Comparison of ENCODE assay signal across 12 cellular contexts in the genomic region with DNA sequence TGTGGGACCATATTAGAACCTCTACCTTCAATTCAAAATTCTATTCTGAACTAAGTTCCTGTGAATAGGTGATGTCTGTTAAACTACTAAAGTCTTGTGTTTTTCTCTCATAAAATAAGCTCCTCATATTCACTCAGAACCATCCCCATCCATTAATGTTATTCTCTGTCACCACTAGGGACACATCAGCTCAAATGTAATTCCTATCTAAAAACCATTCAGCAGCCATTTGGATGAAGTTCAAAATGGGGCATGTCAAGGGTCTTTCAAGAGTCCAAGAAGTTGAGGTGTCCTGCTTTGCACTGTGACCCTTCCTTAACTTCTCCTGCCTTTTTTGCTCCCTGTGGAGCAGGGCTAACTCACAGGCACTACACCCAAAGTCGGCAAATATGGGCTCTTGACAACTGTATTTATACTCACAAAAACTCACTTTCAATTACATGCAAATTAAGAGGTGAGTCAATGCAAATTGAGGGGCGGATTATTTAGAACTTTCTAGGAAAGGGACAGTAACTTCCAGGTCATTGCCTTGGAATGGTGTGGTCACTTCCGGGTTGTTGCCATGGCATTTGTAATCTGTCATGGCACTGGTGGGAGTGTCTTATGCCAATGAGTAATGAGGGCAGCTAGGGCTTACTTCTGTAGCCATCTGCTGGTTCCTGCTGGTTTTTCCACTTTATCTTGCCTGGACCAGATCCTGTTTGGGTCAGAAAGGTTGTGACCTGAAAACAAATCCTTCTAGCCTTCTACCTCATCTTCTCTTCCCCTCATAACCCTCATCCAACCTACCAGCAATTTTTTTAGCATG.
DNase-seq lines count a peak whose midpoint lies in the region; ATAC-seq, FAIRE-seq and TF ChIP-seq lines count a peak whose summit lies in the region.
"Had no signal": no experiment of that assay in that cellular context is flagged by ENCODE, and none has a peak within 500 bp of the region (broad histone marks: within the 10 kb centered on the region; RNA-seq: fewer than 3 reads in every experiment).

No MANE protein-coding gene starts in this region.

- TF ChIP-seq RAD21 in A549 (conservative IDR thresholded peaks at IDR 0.05 in 1 of 2, IDR thresholded peaks at IDR 0.05 in 1 of 2): 0 out of 5 replicates have a peak, but pooled peaks of 1 of the 2 experiments have one; percentile 8

- WGBS in A549 (ENCODE audit: missing lambda C conversion rate): 10% methylated on average over 3 of the region's 3 CpGs

- peaks cover 9 to 19% of the 10 kb centered on the region in 2 donors for H3K36me3 Mint-ChIP-seq in activated naive CD4-positive, alpha-beta T cell treated with anti-CD3 and anti-CD28 coated beads, Interleukin-2, amount 50 U/mL, for 72 hours

- no peaks in the 10 kb centered on the region for H3K4me1 ChIP-seq in A549
- H3K4me1 ChIP-seq: uterus had no signal

- H3K27ac Mint-ChIP-seq in activated naive CD4-positive, alpha-beta T cell treated with anti-CD3 and anti-CD28 coated beads, Interleukin-2, amount 50 U/mL, for 72 hours: no peak overlapping the region

- CTCF ChIA-PET in A549 (lab: Yijun Ruan, JAX): no interaction called here
- CTCF ChIA-PET in HEK293T (lab: Yijun Ruan, JAX): no interaction called here

- POLR2A ChIA-PET in A549 (lab: Yijun Ruan, JAX) (no interaction called here), HEK293T (lab: Yijun Ruan, JAX) (no interaction called here)

- H3K4me3 ChIP-seq in A549: no peak overlapping the region
- H3K4me3 ChIP-seq in fibroblast of mammary gland (ENCODE audit: control insufficient read depth, low read depth, low read length): no peak overlapping the region
- H3K4me3 ChIP-seq: uterus had no signal

- peaks cover 6 to 8% of the 10 kb centered on the region in 2 donors for H3K9me3 Mint-ChIP-seq in activated naive CD4-positive, alpha-beta T cell treated with anti-CD3 and anti-CD28 coated beads, Interleukin-2, amount 50 U/mL, for 72 hours

- TF ChIP-seq CTCF in A549 (IDR thresholded peaks at IDR 0.05) (no peak), fibroblast of mammary gland (conservative IDR thresholded peaks at IDR 0.05; ENCODE audit: control insufficient read depth, insufficient read depth, low read depth, low read length) (peak; percentile 31)

- FAIRE-seq in A549 (lab: Jason Lieb, UNC): peak; percentile 49

- no peak for TF ChIP-seq POLR2A in A549 (IDR thresholded peaks at IDR 0.05; ENCODE audit: low read length)

- H3K9me3 ChIP-seq in A549: peaks cover 8% of the 10 kb centered on the region; the same call in 1 of the 3 replicates
- H3K9me3 ChIP-seq: uterus had no signal

- TF ChIP-seq EP300 in A549 (IDR thresholded peaks at IDR 0.05): no peak

- H3K27ac ChIP-seq in A549: no peak overlapping the region
- H3K27ac ChIP-seq: uterus had no signal

- DNase-seq in A549 (ENCODE audit: low read depth in 1 of 2, low spot score in 1 of 2): peak; percentile 10 to 78
- DNase-seq in HEK293T (ENCODE audit: extremely low spot score): no peak
- peak; percentile 9 to 10 for DNase-seq in SW 1271 (lab: John Stamatoyannopoulos, UW)
- DNase-seq in fibroblast of mammary gland (ENCODE audit: low read depth): peak; percentile 76
- no peak for DNase-seq in NCI-H510A treated with DMSO at 0.1 percent for 48 hours (lab: John Stamatoyannopoulos, UW)
- DNase-seq in NCI-H1105 treated with DMSO at 0.1 percent for 48 hours (lab: John Stamatoyannopoulos, UW): no peak
- DNase-seq in activated naive CD4-positive, alpha-beta T cell treated with anti-CD3 and anti-CD28 coated beads, Interleukin-2, amount 50 U/mL, for 72 hours (ENCODE audit: low spot score in 2 of 2): no peak
- DNase-seq: activated CD4-positive, alpha-beta T cell treated with anti-CD3 and anti-CD28 coated beads for 48 hours; activated gamma-delta T cell treated with Interleukin-2 at 50 U/mL for 16 hours; NCI-H146; uterus had no signal

- ATAC-seq in A549: peak; percentile 66 to 90
- no peak for ATAC-seq in activated naive CD4-positive, alpha-beta T cell treated with anti-CD3 and anti-CD28 coated beads, Interleukin-2, amount 50 U/mL, for 72 hours
- ATAC-seq in GM18520 (IDR thresholded peaks at IDR 0.05; ENCODE audit: unreplicated experiment): no peak

- 0 out of 3 replicates have a peak overlapping the region, but pooled peaks have one; percentile 11 for H3K4me2 ChIP-seq in A549

TF ChIP-seq in A549, 52 proteins besides CTCF, POLR2A, EP300 and RAD21:
- TF ChIP-seq HOXB5 (CRISPR knock-in tag; IDR thresholded peaks at IDR 0.05) (peak; percentile 96), CBX2 (IDR thresholded peaks at IDR 0.05; ENCODE audit: borderline replicate concordance, low read depth) (no peak)

TF ChIP-seq in HEK293T, 16 proteins besides CTCF, POLR2A, EP300 and RAD21:
- TF ChIP-seq FOXK2 (IDR thresholded peaks at IDR 0.05): no peak
- no peak for TF ChIP-seq HDGF (IDR thresholded peaks at IDR 0.05; ENCODE audit: borderline replicate concordance)
- TF ChIP-seq, protein P1, sequence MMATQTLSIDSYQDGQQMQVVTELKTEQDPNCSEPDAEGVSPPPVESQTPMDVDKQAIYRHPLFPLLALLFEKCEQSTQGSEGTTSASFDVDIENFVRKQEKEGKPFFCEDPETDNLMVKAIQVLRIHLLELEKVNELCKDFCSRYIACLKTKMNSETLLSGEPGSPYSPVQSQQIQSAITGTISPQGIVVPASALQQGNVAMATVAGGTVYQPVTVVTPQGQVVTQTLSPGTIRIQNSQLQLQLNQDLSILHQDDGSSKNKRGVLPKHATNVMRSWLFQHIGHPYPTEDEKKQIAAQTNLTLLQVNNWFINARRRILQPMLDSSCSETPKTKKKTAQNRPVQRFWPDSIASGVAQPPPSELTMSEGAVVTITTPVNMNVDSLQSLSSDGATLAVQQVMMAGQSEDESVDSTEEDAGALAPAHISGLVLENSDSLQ (IDR thresholded peaks at IDR 0.05): peak; percentile 65

Comparison
In these comparisons a context has a peak if more than half of its experiments do, and no peak if none do; other contexts are left out.
1. ATAC-seq: peak in A549 (2 of 2); none in activated naive CD4-positive, alpha-beta T cell treated with anti-CD3 and anti-CD28 coated beads, Interleukin-2, amount 50 U/mL, for 72 hours (0 of 2) and GM18520 (single experiment).
2. DNase-seq: peak in A549 (2 of 2), SW 1271 (2 of 2) and fibroblast of mammary gland (single experiment); none in HEK293T (single experiment), NCI-H510A treated with DMSO at 0.1 percent for 48 hours (single experiment), NCI-H1105 treated with DMSO at 0.1 percent for 48 hours (single experiment) and activated naive CD4-positive, alpha-beta T cell treated with anti-CD3 and anti-CD28 coated beads, Interleukin-2, amount 50 U/mL, for 72 hours (0 of 2).